8 cellular contexts compared by ENCODE assay signal in genomic region chr10:124626759-124627380, GRCh38.
DNase-seq lines count a peak whose midpoint lies in the region; ATAC-seq lines count a peak whose summit lies in the region.

No MANE protein-coding gene starts in this region.

- peak; percentile 66 for DNase-seq in activated naive CD4-positive, alpha-beta T cell treated with anti-CD3 and anti-CD28 coated beads for 36 hours
- DNase-seq in head of caudate nucleus: no peak
- DNase-seq in left ventricle myocardium superior: no peak
- DNase-seq in NCI-H2029 (lab: John Stamatoyannopoulos, UW): no peak

- peak overlapping the region; percentile 96 for H3K4me2 ChIP-seq in BLaER1
- H3K4me2 ChIP-seq in skeletal muscle satellite cell (ENCODE audit: low read length): peak overlapping the region; percentile 17

- H3K27ac Mint-ChIP-seq in activated naive CD4-positive, alpha-beta T cell treated with anti-CD3 and anti-CD28 coated beads for 36 hours: no peak overlapping the region

- 77% methylated on average over 13 of the region's 13 CpGs for WGBS in HUES64

- H3K27me3 Mint-ChIP-seq in activated naive CD4-positive, alpha-beta T cell treated with anti-CD3 and anti-CD28 coated beads for 36 hours (ENCODE audit: low read depth): no peaks in the 10 kb centered on the region

- ATAC-seq in GM19452 (IDR thresholded peaks at IDR 0.05; ENCODE audit: unreplicated experiment) (peak; percentile 76), left ventricle myocardium superior (no peak)

- H3K4me1 ChIP-seq in BLaER1: peaks cover 100% of the 10 kb centered on the region
- H3K4me1 ChIP-seq in HUES64 (ENCODE audit: insufficient read depth, low read length): peaks cover 11% of the 10 kb centered on the region; the same call in 1 of the 2 replicates
- H3K4me1 ChIP-seq in skeletal muscle satellite cell (ENCODE audit: control insufficient read depth, insufficient read depth, low read length): peaks cover 19% of the 10 kb centered on the region

- no peak overlapping the region; the same call in 1 of the 2 replicates for H3K9ac ChIP-seq in BLaER1
- H3K9ac ChIP-seq in HUES64 (ENCODE audit: low read depth, low read length): no peak overlapping the region
- no peak overlapping the region for H3K9ac ChIP-seq in skeletal muscle satellite cell (ENCODE audit: low read depth, low read length)

- no peaks in the 10 kb centered on the region for H3K36me3 Mint-ChIP-seq in activated naive CD4-positive, alpha-beta T cell treated with anti-CD3 and anti-CD28 coated beads for 36 hours (ENCODE audit: low read depth)

- H3K9me3 Mint-ChIP-seq in activated naive CD4-positive, alpha-beta T cell treated with anti-CD3 and anti-CD28 coated beads for 36 hours: no peaks in the 10 kb centered on the region

- peaks cover 41% of the 10 kb centered on the region for H3K27me3 ChIP-seq in BLaER1
- H3K27me3 ChIP-seq in HUES64 (ENCODE audit: insufficient read depth, low read length): no peaks in the 10 kb centered on the region
- no peaks in the 10 kb centered on the region for H3K27me3 ChIP-seq in skeletal muscle satellite cell (ENCODE audit: control insufficient read depth, insufficient read depth, low read length)

- H3K9me3 ChIP-seq in BLaER1: no peaks in the 10 kb centered on the region
- no peaks in the 10 kb centered on the region for H3K9me3 ChIP-seq in HUES64 (ENCODE audit: insufficient read depth, low read depth, low read length)
- no peaks in the 10 kb centered on the region for H3K9me3 ChIP-seq in skeletal muscle satellite cell (replicated peaks; ENCODE audit: low read length)

- H3K4me3 Mint-ChIP-seq in activated naive CD4-positive, alpha-beta T cell treated with anti-CD3 and anti-CD28 coated beads for 36 hours: no peak overlapping the region

- H3K27ac ChIP-seq in BLaER1: peak overlapping the region; percentile 50; the same call in 1 of the 2 replicates
- H3K27ac ChIP-seq in HUES64 (ENCODE audit: low read depth, low read length): peak overlapping the region; percentile 63; the same call in 1 of the 2 replicates

- peaks cover 26% of the 10 kb centered on the region for H3K4me1 Mint-ChIP-seq in activated naive CD4-positive, alpha-beta T cell treated with anti-CD3 and anti-CD28 coated beads for 36 hours (ENCODE audit: low read depth)

- intact Hi-C loops in activated naive CD4-positive, alpha-beta T cell treated with anti-CD3 and anti-CD28 coated beads for 36 hours (cut with micrococcal nuclease): loop anchor here (5.0 kb wide), 1 partner anchor 85 kb away; no protein-coding TSS in a partner anchor
- intact Hi-C loops in head of caudate nucleus (cut with DNase I): no loop called here
- intact Hi-C loops in left ventricle myocardium superior (cut with micrococcal nuclease): no loop called here

- CTCF ChIA-PET in activated naive CD4-positive, alpha-beta T cell treated with anti-CD3 and anti-CD28 coated beads for 36 hours (lab: Charles Lee): interaction anchor here (0.9 to 3.2 kb wide), 3 partner anchors 21 to 343 kb away, joined by 3 to 14 read pairs (median 6); no protein-coding TSS in a partner anchor

- peaks cover 100% of the 10 kb centered on the region for H4K20me1 ChIP-seq in BLaER1

- no peak overlapping the region; the same call in 1 of the 2 replicates for H3K4me3 ChIP-seq in BLaER1
- no peak overlapping the region for H3K4me3 ChIP-seq in HUES64 (ENCODE audit: low read length)
- no peak overlapping the region for H3K4me3 ChIP-seq in skeletal muscle satellite cell (ENCODE audit: low read length)

- H3K36me3 ChIP-seq in BLaER1 (peaks cover 10% of the 10 kb centered on the region; the same call in 1 of the 2 replicates), HUES64 (ENCODE audit: insufficient read depth, low read length) (no peaks in the 10 kb centered on the region), skeletal muscle satellite cell (ENCODE audit: insufficient read depth, low read length) (peaks cover 5% of the 10 kb centered on the region)
